Comparison of ENCODE assay signal across 10 cellular contexts in genomic region chr2:222672068-222672401, GRCh38. TPM values are rescaled to one million over a fixed set of nuclear protein-coding genes. Genes with fewer than 3 reads are reported as not detected.
A peak's percentile ranks its signal among the peaks of the same experiment; 100 is the strongest.
DNase-seq lines count a peak whose midpoint lies in the region; ATAC-seq and TF ChIP-seq lines count a peak whose summit lies in the region.
"Had no signal": no experiment of that assay in that cellular context is flagged by ENCODE, and none has a peak within 500 bp of the region (broad histone marks: within the 10 kb centered on the region; RNA-seq: fewer than 3 reads in every experiment).

No MANE protein-coding gene starts in this region.

- peaks cover 8 to 14% (median 11%) of the 10 kb centered on the region in 3 donors for H3K4me1 Mint-ChIP-seq in CD8-positive, alpha-beta memory T cell
- peaks cover 8% of the 10 kb centered on the region for H3K4me1 Mint-ChIP-seq in activated CD4-positive, alpha-beta memory T cell treated with anti-CD3 and anti-CD28 coated beads for 36 hours (ENCODE audit: low read depth)
- H3K4me1 Mint-ChIP-seq in glutamatergic neuron (ENCODE audit: low read depth, unreplicated experiment), result no peaks in the 10 kb centered on the region
- H3K4me1 Mint-ChIP-seq in osteocyte (ENCODE audit: unreplicated experiment), result no peaks in the 10 kb centered on the region

- no peak overlapping the region for H3K27ac Mint-ChIP-seq in CD8-positive, alpha-beta memory T cell
- no peak overlapping the region for H3K27ac Mint-ChIP-seq in activated CD4-positive, alpha-beta memory T cell treated with anti-CD3 and anti-CD28 coated beads for 36 hours
- no peak overlapping the region for H3K27ac Mint-ChIP-seq in glutamatergic neuron (ENCODE audit: unreplicated experiment)
- H3K27ac Mint-ChIP-seq in osteocyte (ENCODE audit: unreplicated experiment), result no peak overlapping the region

- peak overlapping the region in 6 of 7 donors; percentile 14 to 76 (median 52) for H3K4me3 Mint-ChIP-seq in CD8-positive, alpha-beta memory T cell
- peak overlapping the region; percentile 17 for H3K4me3 Mint-ChIP-seq in activated CD4-positive, alpha-beta memory T cell treated with anti-CD3 and anti-CD28 coated beads for 36 hours
- peak overlapping the region; percentile 84 for H3K4me3 Mint-ChIP-seq in glutamatergic neuron (ENCODE audit: unreplicated experiment)
- peak overlapping the region; percentile 62 for H3K4me3 Mint-ChIP-seq in osteocyte (ENCODE audit: unreplicated experiment)

- ATAC-seq in HG03439 (IDR thresholded peaks at IDR 0.05; ENCODE audit: unreplicated experiment) (no peak), HG03469 (IDR thresholded peaks at IDR 0.05; ENCODE audit: unreplicated experiment) (no peak)

- CTCF ChIA-PET in CD8-positive, alpha-beta memory T cell (lab: Charles Lee), result interaction anchor here (3.0 kb wide), 1 partner anchor 18 kb away, joined by 16 read pairs; no protein-coding TSS in a partner anchor
- CTCF ChIA-PET in activated CD4-positive, alpha-beta memory T cell treated with anti-CD3 and anti-CD28 coated beads for 36 hours (lab: Charles Lee), result interaction anchor here (1.1 kb wide), 1 partner anchor 354 kb away, joined by 3 read pairs; no protein-coding TSS in a partner anchor

- no peak for DNase-seq in CD8-positive, alpha-beta memory T cell
- no peak for DNase-seq in activated CD4-positive, alpha-beta memory T cell treated with anti-CD3 and anti-CD28 coated beads for 36 hours
- DNase-seq in glutamatergic neuron, result no peak
- DNase-seq in osteocyte (ENCODE audit: extremely low spot score, unreplicated experiment), result no peak
- no peak for DNase-seq in kidney glomerular epithelial cell (lab: John Stamatoyannopoulos, UW)
- no peak for DNase-seq in SIG-M5 treated with dmso at 0.1 percent for 504 hours (lab: John Stamatoyannopoulos, UW; ENCODE audit: unreplicated experiment)
- DNase-seq: GDM1, T-helper 9 cell had no signal

- POLR2A ChIA-PET in CD8-positive, alpha-beta memory T cell (lab: Charles Lee), result no interaction called here
- POLR2A ChIA-PET in activated CD4-positive, alpha-beta memory T cell treated with anti-CD3 and anti-CD28 coated beads for 36 hours (lab: Charles Lee), result no interaction called here

- H3K9me3 Mint-ChIP-seq in CD8-positive, alpha-beta memory T cell, result no peaks in the 10 kb centered on the region
- H3K9me3 Mint-ChIP-seq in activated CD4-positive, alpha-beta memory T cell treated with anti-CD3 and anti-CD28 coated beads for 36 hours, result no peaks in the 10 kb centered on the region
- H3K9me3 Mint-ChIP-seq in glutamatergic neuron (ENCODE audit: unreplicated experiment), result no peaks in the 10 kb centered on the region
- no peaks in the 10 kb centered on the region for H3K9me3 Mint-ChIP-seq in osteocyte (ENCODE audit: unreplicated experiment)

- no peak overlapping the region for H3K4me3 ChIP-seq in CD8-positive, alpha-beta memory T cell (ENCODE audit: low read length)

- H3K36me3 ChIP-seq in CD8-positive, alpha-beta memory T cell (ENCODE audit: insufficient read depth, low read length), result no peaks in the 10 kb centered on the region

- intact Hi-C loops in activated CD4-positive, alpha-beta memory T cell treated with anti-CD3 and anti-CD28 coated beads for 36 hours (cut with micrococcal nuclease), result no loop called here

- H3K4me1 ChIP-seq in CD8-positive, alpha-beta memory T cell (ENCODE audit: insufficient read depth, low read length), result no peaks in the 10 kb centered on the region

- peaks cover 6% of the 10 kb centered on the region for H3K27me3 ChIP-seq in CD8-positive, alpha-beta memory T cell (ENCODE audit: insufficient read depth, low read length, poor library complexity, severe bottlenecking)

- H3K9me3 ChIP-seq in CD8-positive, alpha-beta memory T cell (ENCODE audit: low read length), result no peaks in the 10 kb centered on the region

- no peak for TF ChIP-seq CTCF in glutamatergic neuron (IDR thresholded peaks at IDR 0.05; ENCODE audit: partially characterized antibody, unreplicated experiment)
- no peak for TF ChIP-seq CTCF in osteocyte (IDR thresholded peaks at IDR 0.05)

- H3K27ac ChIP-seq in CD8-positive, alpha-beta memory T cell (ENCODE audit: low read depth, low read length), result no peak overlapping the region

- peaks cover 33 to 67% of the 10 kb centered on the region in 2 donors for H3K27me3 Mint-ChIP-seq in CD8-positive, alpha-beta memory T cell
- H3K27me3 Mint-ChIP-seq in activated CD4-positive, alpha-beta memory T cell treated with anti-CD3 and anti-CD28 coated beads for 36 hours, result peaks cover 51% of the 10 kb centered on the region
- H3K27me3 Mint-ChIP-seq in glutamatergic neuron (ENCODE audit: unreplicated experiment) (no peaks in the 10 kb centered on the region), osteocyte (ENCODE audit: unreplicated experiment) (peaks cover 26% of the 10 kb centered on the region)

- no peaks in the 10 kb centered on the region for H3K36me3 Mint-ChIP-seq in CD8-positive, alpha-beta memory T cell
- no peaks in the 10 kb centered on the region for H3K36me3 Mint-ChIP-seq in activated CD4-positive, alpha-beta memory T cell treated with anti-CD3 and anti-CD28 coated beads for 36 hours
- H3K36me3 Mint-ChIP-seq in glutamatergic neuron (ENCODE audit: unreplicated experiment) (peaks cover 4% of the 10 kb centered on the region), osteocyte (ENCODE audit: unreplicated experiment) (no peaks in the 10 kb centered on the region)

RNA-seq across cellular contexts. Expression of gene MOGAT1, which starts 0.6 kb away (rescaled TPM):
- total RNA-seq in CD8-positive, alpha-beta memory T cell, result not detected
- not detected for polyA plus RNA-seq in CD8-positive, alpha-beta memory T cell
- not detected for total RNA-seq in activated CD4-positive, alpha-beta memory T cell treated with anti-CD3 and anti-CD28 coated beads for 36 hours
- total RNA-seq in glutamatergic neuron (ENCODE audit: unreplicated experiment), result not detected
- total RNA-seq in osteocyte, result not detected in 2 replicates

RNA-seq across cellular contexts. Expression of gene FARSB, which starts 16.1 kb away (rescaled TPM):
- total RNA-seq in CD8-positive, alpha-beta memory T cell, result 10 to 100 TPM; 57.0 to 58.5 TPM
- polyA plus RNA-seq in CD8-positive, alpha-beta memory T cell, result 23.8 TPM
- 10 to 100 TPM; 40.3 to 41.4 TPM for total RNA-seq in activated CD4-positive, alpha-beta memory T cell treated with anti-CD3 and anti-CD28 coated beads for 36 hours
- total RNA-seq in glutamatergic neuron (ENCODE audit: unreplicated experiment) (18.8 TPM), osteocyte (15.7 and 15.8 TPM in 2 replicates)

Comparison
In these comparisons a context has a peak if more than half of its experiments do, and no peak if none do; other contexts are left out.
1. H3K4me3 Mint-ChIP-seq: peak in every context shown above with its lines; median percentile 84 in glutamatergic neuron; 62 in osteocyte; 52 in CD8-positive, alpha-beta memory T cell; 17 in activated CD4-positive, alpha-beta memory T cell treated with anti-CD3 and anti-CD28 coated beads for 36 hours.